ENCODE assay signal across 8 cellular contexts in genomic region chr7:72879079-72879736, GRCh38. TPM values are rescaled to one million over a fixed set of nuclear protein-coding genes. Genes with fewer than 3 reads are reported as not detected.
DNase-seq lines count a peak whose midpoint lies in the region; ATAC-seq and TF ChIP-seq lines count a peak whose summit lies in the region.
"Not testable (repeated sequence)": the region's sequence is repeated elsewhere in the genome, so short reads cannot be mapped to it uniquely, and the experiment has no call there.

No MANE protein-coding gene starts in this region.

- peaks cover 5 to 22% (median 15%) of the 10 kb centered on the region in 11 experiments; a peak in 17 of 22 replicates for H4K20me1 ChIP-seq in BLaER1 treated with 17β-estradiol and CSF1 and Interleukin-3, amounts not matched to agents 10 nM and 100 nM

- H3K4me1 ChIP-seq in BLaER1 treated with 17β-estradiol and CSF1 and Interleukin-3, amounts not matched to agents 10 nM and 100 nM: peaks cover 0 to 10% (median 3%) of the 10 kb centered on the region in 10 experiments; a peak in 6 of 20 replicates

- intact Hi-C loops in activated CD4-positive, alpha-beta T cell treated with anti-CD3 and anti-CD28 coated beads, Interleukin-2, amount 10 ng/mL, durations not matched to agents 24 days and 14 days (cut with micrococcal nuclease): loop anchor here (1.0 kb wide), 1 partner anchor 51 kb away; the partner anchor contains the start of gene TYW1B
- intact Hi-C loops in left colon (cut with DNase I, micrococcal nuclease): not testable (repeated sequence)

- peak overlapping the region; percentile 81 for H3K27ac Mint-ChIP-seq in activated CD4-positive, alpha-beta T cell treated with anti-CD3 and anti-CD28 coated beads, Interleukin-2, amount 10 ng/mL, durations not matched to agents 24 days and 14 days

- TF ChIP-seq CTCF in coronary artery (IDR thresholded peaks at IDR 0.05): not testable (repeated sequence)

- H3K4me2 ChIP-seq in BLaER1 treated with 17β-estradiol and CSF1 and Interleukin-3, amounts not matched to agents 10 nM and 100 nM: peak overlapping the region; percentile 41 to 88 (median 77); a peak in 20 of 22 replicates

- peak overlapping the region; percentile 71 to 84 (median 81) for H3K27ac ChIP-seq in BLaER1 treated with 17β-estradiol and CSF1 and Interleukin-3, amounts not matched to agents 10 nM and 100 nM
- H3K27ac ChIP-seq in coronary artery: peak overlapping the region; percentile 87 to 95

- H3K9ac ChIP-seq in BLaER1 treated with 17β-estradiol and CSF1 and Interleukin-3, amounts not matched to agents 10 nM and 100 nM: peak overlapping the region; percentile 80 to 90 (median 85)

- not testable (repeated sequence) for H3K9me3 ChIP-seq in BLaER1 treated with 17β-estradiol and CSF1 and Interleukin-3, amounts not matched to agents 10 nM and 100 nM (replicated peaks in 1 of 11)

- H3K36me3 ChIP-seq in BLaER1 treated with 17β-estradiol and CSF1 and Interleukin-3, amounts not matched to agents 10 nM and 100 nM: peaks cover 11 to 27% (median 18%) of the 10 kb centered on the region in 11 experiments

- peak overlapping the region; percentile 73 to 90 (median 78) for H3K4me3 ChIP-seq in BLaER1 treated with 17β-estradiol and CSF1 and Interleukin-3, amounts not matched to agents 10 nM and 100 nM
- peak overlapping the region; percentile 95 for H3K4me3 ChIP-seq in coronary artery

- peak overlapping the region; percentile 99 for H3K4me3 Mint-ChIP-seq in activated CD4-positive, alpha-beta T cell treated with anti-CD3 and anti-CD28 coated beads, Interleukin-2, amount 10 ng/mL, durations not matched to agents 24 days and 14 days

- not testable (repeated sequence) for H3K9me3 Mint-ChIP-seq in activated CD4-positive, alpha-beta T cell treated with anti-CD3 and anti-CD28 coated beads, Interleukin-2, amount 10 ng/mL, durations not matched to agents 24 days and 14 days

- peaks cover 18% of the 10 kb centered on the region for H3K36me3 Mint-ChIP-seq in activated CD4-positive, alpha-beta T cell treated with anti-CD3 and anti-CD28 coated beads, Interleukin-2, amount 10 ng/mL, durations not matched to agents 24 days and 14 days (ENCODE audit: low read depth)

- not testable (repeated sequence) for H3K27me3 Mint-ChIP-seq in activated CD4-positive, alpha-beta T cell treated with anti-CD3 and anti-CD28 coated beads, Interleukin-2, amount 10 ng/mL, durations not matched to agents 24 days and 14 days

- DNase-seq in NCI-H526 treated with DMSO at 0.1 percent for 48 hours (lab: John Stamatoyannopoulos, UW) (peak; percentile 31), coronary artery (ENCODE audit: low spot score) (peak; percentile 86), left colon (peak; percentile 84 to 89)
- DNase-seq in activated CD4-positive, alpha-beta T cell treated with anti-CD3 and anti-CD28 coated beads, Interleukin-2, amount 10 ng/mL, durations not matched to agents 24 days and 14 days: peak; percentile 93
- peak; percentile 13 to 44 for DNase-seq in stimulated activated CD4-positive, alpha-beta T cell treated with anti-CD3 and anti-CD28 coated beads, Interleukin-1b, Interleukin-23, amount 100 ng/mL, for 1 hour (ENCODE audit: low read depth in 2 of 2)

- H3K4me1 Mint-ChIP-seq in activated CD4-positive, alpha-beta T cell treated with anti-CD3 and anti-CD28 coated beads, Interleukin-2, amount 10 ng/mL, durations not matched to agents 24 days and 14 days: peaks cover 10% of the 10 kb centered on the region

- ATAC-seq in GM19324 (IDR thresholded peaks at IDR 0.05; ENCODE audit: low FRiP score, unreplicated experiment): peak; percentile 100
- peak; percentile 98 for ATAC-seq in HG03442 (IDR thresholded peaks at IDR 0.05; ENCODE audit: unreplicated experiment)
- ATAC-seq in left colon: peak; percentile 100

- not testable (repeated sequence) for H3K27me3 ChIP-seq in BLaER1 treated with 17β-estradiol and CSF1 and Interleukin-3, amounts not matched to agents 10 nM and 100 nM

RNA-seq across cellular contexts. Expression of gene POM121, which starts 45.7 kb away (rescaled TPM):
- total RNA-seq in activated CD4-positive, alpha-beta T cell treated with anti-CD3 and anti-CD28 coated beads, Interleukin-2, amount 10 ng/mL, durations not matched to agents 24 days and 14 days: 69.7 and 70.2 TPM in 2 replicates
- total RNA-seq in left colon: 10 to 100 TPM; 27.5 to 37.7 TPM

RNA-seq across cellular contexts. Expression of gene TYW1B, which starts 51.2 kb away (rescaled TPM):
- 3.3 and 4.2 TPM in 2 replicates for total RNA-seq in activated CD4-positive, alpha-beta T cell treated with anti-CD3 and anti-CD28 coated beads, Interleukin-2, amount 10 ng/mL, durations not matched to agents 24 days and 14 days
- 1 to 10 TPM; 2.2 to 3.6 TPM for total RNA-seq in left colon

Comparison
In these comparisons a context has a peak if more than half of its experiments do, and no peak if none do; other contexts are left out.
1. Peak in every context shown above with its lines: DNase-seq, ATAC-seq, H3K4me3 ChIP-seq and H3K27ac ChIP-seq.
2. DNase-seq: peak in every context shown above with its lines; median percentile 93 in activated CD4-positive, alpha-beta T cell treated with anti-CD3 and anti-CD28 coated beads, Interleukin-2, amount 10 ng/mL, durations not matched to agents 24 days and 14 days; 86 in left colon; 86 in coronary artery; 31 in NCI-H526 treated with DMSO at 0.1 percent for 48 hours; 28 in stimulated activated CD4-positive, alpha-beta T cell treated with anti-CD3 and anti-CD28 coated beads, Interleukin-1b, Interleukin-23, amount 100 ng/mL, for 1 hour.